In the genomic region with DNA sequence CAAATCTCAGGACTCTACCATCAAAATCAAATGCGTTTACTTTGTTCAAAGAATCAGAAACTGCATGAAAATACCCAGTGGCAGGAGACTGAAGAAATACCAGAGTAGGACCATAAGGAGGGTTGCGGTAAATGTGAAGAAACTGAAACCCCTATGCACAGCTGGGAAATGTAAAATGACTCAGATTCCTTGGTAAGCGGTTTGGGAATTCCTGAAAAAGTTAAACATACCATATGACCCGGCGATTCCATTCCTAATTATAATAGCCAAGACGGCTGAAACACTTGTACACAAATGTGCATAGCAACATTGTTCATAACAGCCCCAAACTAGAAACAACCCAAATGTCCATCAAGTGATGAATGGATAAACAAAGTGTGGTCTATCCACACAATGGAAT, we compare ENCODE assay signal across 18 cellular contexts.
"Had no signal": no experiment of that assay in that cellular context is flagged by ENCODE, and none has a peak within 500 bp of the region (broad histone marks: within the 10 kb centered on the region; RNA-seq: fewer than 3 reads in every experiment).

No MANE protein-coding gene starts in this region.

- FAIRE-seq: endometrium had no signal

- H3K4me1 ChIP-seq: colonic mucosa, foreskin keratinocyte, vagina had no signal

- H3K4me3 Mint-ChIP-seq: activated naive CD4-positive, alpha-beta T cell treated with anti-CD3 and anti-CD28 coated beads for 36 hours; activated naive CD8-positive, alpha-beta T cell treated with anti-CD3 and anti-CD28 coated beads, Interleukin-2, amount 50 U/mL, for 24 hours; immature natural killer cell; nephron progenitor cell; stimulated activated naive B cell treated with anti-CD40 and anti-IgM and Interleukin-4, amounts not matched to agents 10 μg/mL and 1 μg/mL and 100 μg/mL, for 72 hours had no signal

- H3K27me3 ChIP-seq: colonic mucosa, foreskin keratinocyte, vagina had no signal

- H3K4me3 ChIP-seq: colonic mucosa, tibial artery, vagina had no signal

- H3K27me3 Mint-ChIP-seq: stimulated activated naive B cell treated with anti-CD40 and anti-IgM and Interleukin-4, amounts not matched to agents 10 μg/mL and 1 μg/mL and 100 μg/mL, for 72 hours had no signal

- H3K9me3 Mint-ChIP-seq: activated naive CD4-positive, alpha-beta T cell treated with anti-CD3 and anti-CD28 coated beads for 36 hours; activated naive CD8-positive, alpha-beta T cell treated with anti-CD3 and anti-CD28 coated beads, Interleukin-2, amount 50 U/mL, for 24 hours; immature natural killer cell; nephron progenitor cell had no signal

- H3K9me3 ChIP-seq: colonic mucosa, tibial artery, vagina had no signal

- ATAC-seq: activated CD4-positive, CD25-positive, alpha-beta regulatory T cell treated with anti-CD3 and anti-CD28 coated beads, Interleukin-2, amount 50 U/mL, for 24 hours; activated naive CD8-positive, alpha-beta T cell treated with anti-CD3 and anti-CD28 coated beads, Interleukin-2, amount 50 U/mL, for 24 hours; foreskin keratinocyte; stimulated activated naive B cell treated with anti-CD40 and anti-IgM and Interleukin-4, amounts not matched to agents 10 μg/mL and 1 μg/mL and 100 μg/mL, for 72 hours had no signal

- H3K36me3 ChIP-seq: colonic mucosa, tibial artery, vagina had no signal

- H3K27ac Mint-ChIP-seq: activated naive CD4-positive, alpha-beta T cell treated with anti-CD3 and anti-CD28 coated beads for 36 hours; activated naive CD8-positive, alpha-beta T cell treated with anti-CD3 and anti-CD28 coated beads, Interleukin-2, amount 50 U/mL, for 24 hours; immature natural killer cell; nephron progenitor cell; stimulated activated naive B cell treated with anti-CD40 and anti-IgM and Interleukin-4, amounts not matched to agents 10 μg/mL and 1 μg/mL and 100 μg/mL, for 72 hours had no signal

- H3K4me1 Mint-ChIP-seq: activated naive CD8-positive, alpha-beta T cell treated with anti-CD3 and anti-CD28 coated beads, Interleukin-2, amount 50 U/mL, for 24 hours; immature natural killer cell; nephron progenitor cell; stimulated activated naive B cell treated with anti-CD40 and anti-IgM and Interleukin-4, amounts not matched to agents 10 μg/mL and 1 μg/mL and 100 μg/mL, for 72 hours had no signal

- H3K27ac ChIP-seq: colonic mucosa, foreskin keratinocyte, tibial artery, vagina had no signal

- DNase-seq: activated CD4-positive, alpha-beta T cell treated with anti-CD3 and anti-CD28 coated beads, Interleukin-2, amount 50 U/mL, for 4 hours; activated naive CD4-positive, alpha-beta T cell treated with anti-CD3 and anti-CD28 coated beads for 36 hours; activated naive CD8-positive, alpha-beta T cell treated with anti-CD3 and anti-CD28 coated beads, Interleukin-2, amount 50 U/mL, for 24 hours; activated T-cell treated with anti-CD3 and anti-CD28 coated beads for 4 hours; caudate nucleus; colonic mucosa; foreskin keratinocyte; immature natural killer cell; nephron progenitor cell; occipital lobe; stimulated activated CD4-positive, alpha-beta T cell treated with anti-CD3 and anti-CD28 coated beads, Interleukin-15, amount 100 ng/mL, for 24 hours; stimulated activated CD4-positive, alpha-beta T cell treated with anti-CD3 and anti-CD28 coated beads, Interleukin-4, amount 100 ng/mL, for 1 hour; stimulated activated naive B cell treated with anti-CD40 and anti-IgM and Interleukin-4, amounts not matched to agents 10 μg/mL and 1 μg/mL and 100 μg/mL, for 72 hours; T-helper 9 cell; tibial artery had no signal

- H3K36me3 Mint-ChIP-seq: immature natural killer cell; stimulated activated naive B cell treated with anti-CD40 and anti-IgM and Interleukin-4, amounts not matched to agents 10 μg/mL and 1 μg/mL and 100 μg/mL, for 72 hours had no signal
